25 cellular contexts compared by ENCODE assay signal in the genomic region with DNA sequence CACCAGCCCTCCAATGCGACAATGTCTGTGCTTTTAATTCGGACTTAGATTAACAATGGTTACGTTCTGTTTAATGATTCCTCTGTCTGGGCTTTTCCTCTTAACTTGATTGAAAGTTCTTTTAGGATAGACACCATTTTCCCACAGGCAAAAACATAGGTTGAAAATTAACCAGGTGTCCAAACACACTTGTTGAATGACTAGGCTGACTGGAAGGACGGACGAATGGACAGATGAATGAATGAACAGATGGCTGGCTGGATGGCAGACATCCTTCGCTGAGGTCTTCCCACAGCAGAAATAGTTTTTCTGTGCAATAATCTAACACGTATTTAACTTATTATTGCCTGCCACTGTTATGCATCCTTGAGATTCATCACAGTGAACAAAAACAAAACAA.
"Had no signal": no experiment of that assay in that cellular context is flagged by ENCODE, and none has a peak within 500 bp of the region (broad histone marks: within the 10 kb centered on the region; RNA-seq: fewer than 3 reads in every experiment).

No MANE protein-coding gene starts in this region.

- H3K9me3 ChIP-seq: stomach, vagina had no signal

- H3K4me2 ChIP-seq: smooth muscle cell had no signal

- H3K27ac Mint-ChIP-seq: activated B cell treated with CpG ODN at 0.5 μM for 24 hours; activated naive CD4-positive, alpha-beta T cell treated with anti-CD3 and anti-CD28 coated beads, Interleukin-2, amount 10 ng/mL, durations not matched to agents 7 days and 5 days; activated naive CD8-positive, alpha-beta T cell treated with anti-CD3 and anti-CD28 coated beads, Interleukin-2, amount 50 U/mL, for 24 hours; activated T-cell treated with anti-CD3 and anti-CD28 coated beads, Interleukin-2, amount 50 U/mL, for 72 hours; brain; dendritic cell treated with granulocyte-macrophage colony-stimulating factor and Interleukin-4, amounts not matched to agents 40 ng/mL and 50 ng/mL, for 4 days; stimulated activated memory B cell treated with anti-CD40 and anti-IgM and Interleukin-4, amounts not matched to agents 10 μg/mL and 1 μg/mL and 100 μg/mL, for 72 hours; T-helper 1 cell treated with Interleukin-12 subunit alpha and Interleukin-12 subunit beta and Interleukin-4 antibody, amounts not matched to agents 30 μg/mL and 1 μg/mL, for 36 hours had no signal

- H3K4me1 Mint-ChIP-seq: activated B cell treated with CpG ODN at 0.5 μM for 24 hours; activated naive CD4-positive, alpha-beta T cell treated with anti-CD3 and anti-CD28 coated beads, Interleukin-2, amount 10 ng/mL, durations not matched to agents 7 days and 5 days; activated naive CD8-positive, alpha-beta T cell treated with anti-CD3 and anti-CD28 coated beads, Interleukin-2, amount 50 U/mL, for 24 hours; brain; stimulated activated memory B cell treated with anti-CD40 and anti-IgM and Interleukin-4, amounts not matched to agents 10 μg/mL and 1 μg/mL and 100 μg/mL, for 72 hours had no signal

- H3K36me3 Mint-ChIP-seq: activated naive CD4-positive, alpha-beta T cell treated with anti-CD3 and anti-CD28 coated beads, Interleukin-2, amount 10 ng/mL, durations not matched to agents 7 days and 5 days; brain; stimulated activated memory B cell treated with anti-CD40 and anti-IgM and Interleukin-4, amounts not matched to agents 10 μg/mL and 1 μg/mL and 100 μg/mL, for 72 hours had no signal

- H3K27me3 ChIP-seq: stomach, vagina had no signal

- H3K27ac ChIP-seq: parathyroid adenoma, stomach, vagina had no signal

- H2AFZ ChIP-seq: parathyroid adenoma had no signal

- H3K4me1 ChIP-seq: parathyroid adenoma, stomach, vagina had no signal

- H3K79me2 ChIP-seq: parathyroid adenoma had no signal

- H3K4me3 Mint-ChIP-seq: activated B cell treated with CpG ODN at 0.5 μM for 24 hours; activated naive CD4-positive, alpha-beta T cell treated with anti-CD3 and anti-CD28 coated beads, Interleukin-2, amount 10 ng/mL, durations not matched to agents 7 days and 5 days; activated naive CD8-positive, alpha-beta T cell treated with anti-CD3 and anti-CD28 coated beads, Interleukin-2, amount 50 U/mL, for 24 hours; activated T-cell treated with anti-CD3 and anti-CD28 coated beads, Interleukin-2, amount 50 U/mL, for 72 hours; brain; dendritic cell treated with granulocyte-macrophage colony-stimulating factor and Interleukin-4, amounts not matched to agents 40 ng/mL and 50 ng/mL, for 4 days; stimulated activated memory B cell treated with anti-CD40 and anti-IgM and Interleukin-4, amounts not matched to agents 10 μg/mL and 1 μg/mL and 100 μg/mL, for 72 hours; T-helper 1 cell treated with Interleukin-12 subunit alpha and Interleukin-12 subunit beta and Interleukin-4 antibody, amounts not matched to agents 30 μg/mL and 1 μg/mL, for 36 hours had no signal

- H3K9ac ChIP-seq: parathyroid adenoma had no signal

- FAIRE-seq: keratinocyte had no signal

- H3K36me3 ChIP-seq: stomach, vagina had no signal

- DNase-seq: activated B cell treated with CpG ODN at 0.5 μM for 24 hours; activated CD4-positive, alpha-beta T cell treated with anti-CD3 and anti-CD28 coated beads for 4 hours; activated CD4-positive, alpha-beta T cell treated with anti-CD3 and anti-CD28 coated beads, Interleukin-2, amount 50 U/mL, for 48 hours; activated effector memory CD4-positive, alpha-beta T cell treated with anti-CD3 and anti-CD28 coated beads, Interleukin-2, amount 50 U/mL, for 16 hours; activated naive CD4-positive, alpha-beta T cell treated with anti-CD3 and anti-CD28 coated beads, Interleukin-2, amount 10 ng/mL, durations not matched to agents 7 days and 5 days; activated naive CD8-positive, alpha-beta T cell treated with anti-CD3 and anti-CD28 coated beads, Interleukin-2, amount 50 U/mL, for 24 hours; activated T-cell treated with anti-CD3 and anti-CD28 coated beads, Interleukin-2, amount 50 U/mL, for 72 hours; aorta; effector CD4-positive, alpha-beta T cell; erythroblast; left ventricle myocardium superior; nucleus accumbens; stimulated activated CD4-positive, alpha-beta T cell treated with anti-CD3 and anti-CD28 coated beads, Interleukin-15, amount 100 ng/mL, for 24 hours; stomach; T1000; trophoblast cell had no signal

- H3K9me3 Mint-ChIP-seq: activated B cell treated with CpG ODN at 0.5 μM for 24 hours; activated naive CD4-positive, alpha-beta T cell treated with anti-CD3 and anti-CD28 coated beads, Interleukin-2, amount 10 ng/mL, durations not matched to agents 7 days and 5 days; activated naive CD8-positive, alpha-beta T cell treated with anti-CD3 and anti-CD28 coated beads, Interleukin-2, amount 50 U/mL, for 24 hours; activated T-cell treated with anti-CD3 and anti-CD28 coated beads, Interleukin-2, amount 50 U/mL, for 72 hours; dendritic cell treated with granulocyte-macrophage colony-stimulating factor and Interleukin-4, amounts not matched to agents 40 ng/mL and 50 ng/mL, for 4 days; T-helper 1 cell treated with Interleukin-12 subunit alpha and Interleukin-12 subunit beta and Interleukin-4 antibody, amounts not matched to agents 30 μg/mL and 1 μg/mL, for 36 hours had no signal

- H3K4me3 ChIP-seq: smooth muscle cell, stomach, vagina had no signal

- H3K27me3 Mint-ChIP-seq: activated B cell treated with CpG ODN at 0.5 μM for 24 hours had no signal

- ATAC-seq: activated naive CD8-positive, alpha-beta T cell treated with anti-CD3 and anti-CD28 coated beads, Interleukin-2, amount 50 U/mL, for 24 hours; activated T-cell treated with anti-CD3 and anti-CD28 coated beads, Interleukin-2, amount 50 U/mL, for 72 hours; left ventricle myocardium superior; sciatic nerve; stimulated activated memory B cell treated with anti-CD40 and anti-IgM and Interleukin-4, amounts not matched to agents 10 μg/mL and 1 μg/mL and 100 μg/mL, for 72 hours had no signal
